ENCODE assay signal across 11 cellular contexts in the genomic region with DNA sequence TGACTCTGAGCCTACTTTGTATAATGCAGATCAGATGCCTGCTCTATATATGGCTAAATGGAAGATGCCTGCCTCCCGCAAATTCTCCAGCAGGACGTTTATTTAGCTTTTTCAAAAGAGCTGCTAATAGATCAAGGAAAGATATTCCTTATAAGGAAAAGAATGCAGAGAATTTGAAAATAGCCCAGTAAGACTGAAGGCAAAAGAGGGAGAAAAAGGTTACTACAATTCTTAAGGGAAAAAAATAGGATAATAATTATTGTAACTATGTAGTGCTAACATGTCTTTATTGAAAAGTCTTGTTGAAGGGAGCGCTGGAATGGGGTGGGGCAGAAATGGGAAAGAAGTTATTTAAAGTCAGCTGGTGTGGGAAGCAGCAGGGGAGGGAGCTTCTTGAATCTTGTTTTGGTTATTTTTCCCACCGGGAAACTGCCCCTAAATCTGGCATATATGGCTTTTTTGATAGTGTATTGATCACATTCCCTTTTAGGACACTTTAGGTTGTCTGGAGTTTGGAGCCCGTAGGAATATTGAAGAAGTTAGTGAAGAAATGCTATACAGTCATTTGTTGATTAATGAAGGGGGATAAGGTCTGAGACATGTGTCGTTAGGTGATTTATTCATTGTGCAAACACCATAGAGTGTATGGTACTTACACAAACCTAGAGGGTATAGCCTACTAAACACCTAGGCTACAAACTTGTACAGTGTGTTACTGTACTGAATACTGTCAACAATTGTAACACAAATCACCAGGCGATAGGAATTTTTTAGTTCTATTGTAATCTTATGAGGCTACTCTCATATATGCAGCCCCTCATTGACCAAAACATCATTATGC. TPM values are rescaled to one million over a fixed set of nuclear protein-coding genes. Genes with fewer than 3 reads are reported as not detected.
DNase-seq lines count a peak whose midpoint lies in the region; FAIRE-seq and TF ChIP-seq lines count a peak whose summit lies in the region.
"Had no signal": no experiment of that assay in that cellular context is flagged by ENCODE, and none has a peak within 500 bp of the region (broad histone marks: within the 10 kb centered on the region; RNA-seq: fewer than 3 reads in every experiment).

No MANE protein-coding gene starts in this region.

- TF ChIP-seq EP300 in Ishikawa (IDR thresholded peaks at IDR 0.05; ENCODE audit: borderline replicate concordance), result no peak
- no peak for TF ChIP-seq EP300 in esophagus muscularis mucosa (IDR thresholded peaks at IDR 0.05)
- TF ChIP-seq EP300 in neural cell (conservative IDR thresholded peaks at IDR 0.05; ENCODE audit: poor library complexity, severe bottlenecking), result no peak

- peaks cover 54% of the 10 kb centered on the region for H3K79me2 ChIP-seq in neural cell (replicated peaks; ENCODE audit: insufficient read depth, low read length)

- peaks cover 17 to 64% (median 46%) of the 10 kb centered on the region in 4 donors for H3K4me1 ChIP-seq in esophagus muscularis mucosa

- no peak overlapping the region for H3K9ac ChIP-seq in neural cell (ENCODE audit: low read length)
- H3K9ac ChIP-seq: BLaER1 had no signal

- peak overlapping the region; percentile 93 to 97 (median 96) for H3K27ac ChIP-seq in esophagus muscularis mucosa (replicated peaks in 1 of 4)
- no peak overlapping the region for H3K27ac ChIP-seq in neural cell (ENCODE audit: low read length)
- H3K27ac ChIP-seq: BLaER1 had no signal

- H4K20me1 ChIP-seq in neural cell (ENCODE audit: insufficient read depth), result peaks cover 4% of the 10 kb centered on the region

- TF ChIP-seq CTCF in esophagus muscularis mucosa (IDR thresholded peaks at IDR 0.05) (no peak), neural cell (IDR thresholded peaks at IDR 0.05; ENCODE audit: poor library complexity, severe bottlenecking) (no peak)

- peaks cover 3% of the 10 kb centered on the region for H3F3A ChIP-seq in neural cell (ENCODE audit: insufficient read depth, low read length, poor library complexity, severe bottlenecking)

- peak overlapping the region; percentile 70 to 91 (median 82) for H3K4me3 ChIP-seq in esophagus muscularis mucosa
- peak overlapping the region; percentile 87 for H3K4me3 ChIP-seq in neural cell (ENCODE audit: low read length)
- H3K4me3 ChIP-seq: BLaER1 had no signal

- WGBS in esophagus muscularis mucosa, result 42% methylated on average over 7 of the region's 7 CpGs

- DNase-seq in A172 (ENCODE audit: low spot score), result peak; percentile 33
- no peak for DNase-seq in esophagus muscularis mucosa (ENCODE audit: extremely low spot score)
- no peak for DNase-seq in NCI-H1417 treated with DMSO at 0.1 percent for 48 hours (lab: John Stamatoyannopoulos, UW)
- DNase-seq in COR-L47 (lab: John Stamatoyannopoulos, UW), result no peak
- no peak for DNase-seq in NK-92 treated with Interleukin-12 subunit alpha and Interleukin-12 subunit beta, amount 100 ng/mL, for 24 hours (lab: John Stamatoyannopoulos, UW)
- no peak for DNase-seq in GM12892 (ENCODE audit: insufficient read length)
- DNase-seq: activated T-cell treated with anti-CD3 and anti-CD28 coated beads for 4 hours, dorsolateral prefrontal cortex had no signal

- H3K9me2 ChIP-seq in neural cell (ENCODE audit: insufficient read depth, low read length), result no peaks in the 10 kb centered on the region

- H3K9me3 ChIP-seq in esophagus muscularis mucosa, result no peaks in the 10 kb centered on the region
- H3K9me3 ChIP-seq in neural cell (ENCODE audit: low read length), result no peaks in the 10 kb centered on the region

- TF ChIP-seq RAD21 in Ishikawa (IDR thresholded peaks at IDR 0.05; ENCODE audit: low read depth) (no peak), neural cell (conservative IDR thresholded peaks at IDR 0.05) (no peak)

- peaks cover 0 to 12% (median 5%) of the 10 kb centered on the region in 4 donors for H3K27me3 ChIP-seq in esophagus muscularis mucosa
- peaks cover 13% of the 10 kb centered on the region for H3K27me3 ChIP-seq in neural cell (ENCODE audit: insufficient read depth, low read depth, low read length)

- no peak for TF ChIP-seq POLR2A in esophagus muscularis mucosa (IDR thresholded peaks at IDR 0.05; ENCODE audit: low read depth)
- no peak for TF ChIP-seq POLR2A in GM12892 (IDR thresholded peaks at IDR 0.05; ENCODE audit: low read depth, low read length)

- no peak overlapping the region for H3K4me2 ChIP-seq in neural cell (ENCODE audit: low read length)
- H3K4me2 ChIP-seq: BLaER1 had no signal

- peaks cover 8 to 59% (median 45%) of the 10 kb centered on the region in 4 donors for H3K36me3 ChIP-seq in esophagus muscularis mucosa
- H3K36me3 ChIP-seq in neural cell (ENCODE audit: insufficient read depth, low read length), result no peaks in the 10 kb centered on the region
- H3K36me3 ChIP-seq: BLaER1 had no signal

- no peak overlapping the region for H2AFZ ChIP-seq in neural cell (ENCODE audit: low read depth, low read length)

- no peak for FAIRE-seq in GM12892 (lab: Jason Lieb, UNC)

- intact Hi-C loops in esophagus muscularis mucosa (cut with DNase I), result loop anchor here (5.0 to 10.0 kb wide), 2 partner anchors 47 to 261 kb away; no protein-coding TSS in a partner anchor

TF ChIP-seq in Ishikawa, 13 proteins besides CTCF, POLR2A, EP300 and RAD21:
- TF ChIP-seq TCF12 (IDR thresholded peaks at IDR 0.05; ENCODE audit: low read depth) (no peak), TEAD4 (IDR thresholded peaks at IDR 0.05) (0 out of 2 replicates have a peak, but pooled peaks have one; percentile 17)

TF ChIP-seq in neural cell, 6 proteins besides CTCF, POLR2A, EP300 and RAD21:
- no peak for TF ChIP-seq MXI1 (conservative IDR thresholded peaks at IDR 0.05; ENCODE audit: poor library complexity, severe bottlenecking)
- no peak for TF ChIP-seq EZH2 (IDR thresholded peaks at IDR 0.05; ENCODE audit: borderline replicate concordance, insufficient read depth, low read length, poor library complexity, severe bottlenecking)
- TF ChIP-seq, protein P1, sequence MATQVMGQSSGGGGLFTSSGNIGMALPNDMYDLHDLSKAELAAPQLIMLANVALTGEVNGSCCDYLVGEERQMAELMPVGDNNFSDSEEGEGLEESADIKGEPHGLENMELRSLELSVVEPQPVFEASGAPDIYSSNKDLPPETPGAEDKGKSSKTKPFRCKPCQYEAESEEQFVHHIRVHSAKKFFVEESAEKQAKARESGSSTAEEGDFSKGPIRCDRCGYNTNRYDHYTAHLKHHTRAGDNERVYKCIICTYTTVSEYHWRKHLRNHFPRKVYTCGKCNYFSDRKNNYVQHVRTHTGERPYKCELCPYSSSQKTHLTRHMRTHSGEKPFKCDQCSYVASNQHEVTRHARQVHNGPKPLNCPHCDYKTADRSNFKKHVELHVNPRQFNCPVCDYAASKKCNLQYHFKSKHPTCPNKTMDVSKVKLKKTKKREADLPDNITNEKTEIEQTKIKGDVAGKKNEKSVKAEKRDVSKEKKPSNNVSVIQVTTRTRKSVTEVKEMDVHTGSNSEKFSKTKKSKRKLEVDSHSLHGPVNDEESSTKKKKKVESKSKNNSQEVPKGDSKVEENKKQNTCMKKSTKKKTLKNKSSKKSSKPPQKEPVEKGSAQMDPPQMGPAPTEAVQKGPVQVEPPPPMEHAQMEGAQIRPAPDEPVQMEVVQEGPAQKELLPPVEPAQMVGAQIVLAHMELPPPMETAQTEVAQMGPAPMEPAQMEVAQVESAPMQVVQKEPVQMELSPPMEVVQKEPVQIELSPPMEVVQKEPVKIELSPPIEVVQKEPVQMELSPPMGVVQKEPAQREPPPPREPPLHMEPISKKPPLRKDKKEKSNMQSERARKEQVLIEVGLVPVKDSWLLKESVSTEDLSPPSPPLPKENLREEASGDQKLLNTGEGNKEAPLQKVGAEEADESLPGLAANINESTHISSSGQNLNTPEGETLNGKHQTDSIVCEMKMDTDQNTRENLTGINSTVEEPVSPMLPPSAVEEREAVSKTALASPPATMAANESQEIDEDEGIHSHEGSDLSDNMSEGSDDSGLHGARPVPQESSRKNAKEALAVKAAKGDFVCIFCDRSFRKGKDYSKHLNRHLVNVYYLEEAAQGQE (IDR thresholded peaks at IDR 0.05; ENCODE audit: borderline replicate concordance), result no peak
- no peak for TF ChIP-seq SMC3 (conservative IDR thresholded peaks at IDR 0.05; ENCODE audit: poor library complexity)
- TF ChIP-seq POLR2AphosphoS5 (IDR thresholded peaks at IDR 0.05), result no peak
- TF ChIP-seq TAF1 (IDR thresholded peaks at IDR 0.05; ENCODE audit: low read depth), result no peak

RNA-seq across cellular contexts. Expression of a gene that starts 3.1 kb away (rescaled TPM):
- 666 and 678 TPM in 2 replicates for total RNA-seq in A172 (2014; rRNA removed; shearing (Covaris generic))
- 1,000 to 10,000 TPM; 5,599 to 7,718 (median 6,496) TPM for total RNA-seq in esophagus muscularis mucosa
- 254 and 273 TPM in 2 replicates for polyA plus RNA-seq in neural cell
- 165 and 219 TPM in 2 replicates for polyA minus RNA-seq in neural cell
- polyA plus RNA-seq in GM12892 (2012; ENCODE audit: missing spikeins), result 1.4 TPM
